ENCODE assay signal across 20 cellular contexts in genomic region chr2:13669607-13670006, GRCh38.
"Had no signal": no experiment of that assay in that cellular context is flagged by ENCODE, and none has a peak within 500 bp of the region (broad histone marks: within the 10 kb centered on the region; RNA-seq: fewer than 3 reads in every experiment).

No MANE protein-coding gene starts in this region.

- H3K4me3 ChIP-seq: adrenal gland had no signal

- DNase-seq: activated CD4-positive, alpha-beta T cell treated with anti-CD3 and anti-CD28 coated beads for 4 hours; activated CD4-positive, alpha-beta T cell treated with anti-CD3 and anti-CD28 coated beads, Interleukin-2, amount 50 U/mL, for 4 hours; activated CD8-positive, alpha-beta memory T cell treated with anti-CD3 and anti-CD28 coated beads, Interleukin-2, amount 50 U/mL, for 48 hours; activated CD8-positive, alpha-beta T cell treated with anti-CD3 and anti-CD28 coated beads, Interleukin-2, amount 10 ng/mL, durations not matched to agents 7 days and 5 days; activated naive CD4-positive, alpha-beta T cell treated with anti-CD3 and anti-CD28 coated beads, Interleukin-2, amount 50 U/mL, for 16 hours; activated naive CD8-positive, alpha-beta T cell treated with anti-CD3 and anti-CD28 coated beads, Interleukin-2, amount 10 ng/mL, durations not matched to agents 7 days and 5 days; activated T-cell treated with anti-CD3 and anti-CD28 coated beads, Interleukin-2, amount 50 U/mL, for 1 hour; adrenal gland; anterior cingulate cortex; central memory CD4-positive, alpha-beta T cell; MM.1S; NCI-H1105 treated with DMSO at 0.1 percent for 48 hours; NCI-H1436 treated with DMSO at 0.1 percent for 48 hours; NCI-H187; NCI-H2081 treated with DMSO at 0.1 percent for 48 hours; NCI-H446; NCI-H524; SK-N-SH; T-helper 1 cell; WERI-Rb-1 had no signal

- H3K27ac ChIP-seq: adrenal gland, WERI-Rb-1 had no signal

- H3K36me3 ChIP-seq: adrenal gland, WERI-Rb-1 had no signal

- H3K4me1 ChIP-seq: adrenal gland had no signal

- H3K9ac ChIP-seq: SK-N-SH had no signal

- H3K9me3 ChIP-seq: adrenal gland, SK-N-SH had no signal

- H3K27me3 ChIP-seq: adrenal gland had no signal

- H3K4me2 ChIP-seq: SK-N-SH had no signal
